ENCODE assay signal across 19 cellular contexts in the genomic region with DNA sequence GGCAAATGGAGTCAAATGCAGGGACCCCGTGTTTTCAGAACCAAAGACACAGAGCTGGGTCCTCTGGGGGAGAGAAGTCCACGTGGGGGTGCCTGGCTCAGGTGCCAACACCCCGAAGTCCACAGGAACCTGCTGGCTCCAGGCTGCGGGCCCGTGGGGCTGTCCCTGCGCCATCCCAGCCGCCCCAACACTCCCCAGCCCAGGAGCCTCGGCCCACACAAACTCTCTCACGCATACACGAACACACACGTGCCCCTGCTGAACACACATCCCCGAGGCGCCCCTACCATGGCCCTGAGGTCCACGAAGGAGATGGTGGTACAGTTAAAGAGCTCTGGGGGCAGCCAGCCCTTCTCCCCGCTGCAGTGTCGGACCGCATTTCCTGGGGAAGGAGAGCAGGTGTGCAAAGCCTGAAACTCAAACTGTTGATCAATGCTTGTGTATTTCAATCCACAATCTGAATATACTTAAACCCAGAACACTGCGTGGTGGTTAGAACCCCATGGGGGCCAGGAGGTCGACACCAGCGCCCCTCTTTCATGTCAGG. TPM values are rescaled to one million over a fixed set of nuclear protein-coding genes. Genes with fewer than 3 reads are reported as not detected.
DNase-seq lines count a peak whose midpoint lies in the region; ATAC-seq and TF ChIP-seq lines count a peak whose summit lies in the region.
"Had no signal": no experiment of that assay in that cellular context is flagged by ENCODE, and none has a peak within 500 bp of the region (broad histone marks: within the 10 kb centered on the region; RNA-seq: fewer than 3 reads in every experiment).

No MANE protein-coding gene starts in this region.

- H3K27ac ChIP-seq in osteoblast (ENCODE audit: low read depth, low read length): no peak overlapping the region
- no peak overlapping the region for H3K27ac ChIP-seq in GM23338 (ENCODE audit: low read depth)
- H3K27ac ChIP-seq: thyroid gland had no signal

- H3K4me1 ChIP-seq in endocrine pancreas (ENCODE audit: control insufficient read depth, insufficient read depth, low read length) (no peaks in the 10 kb centered on the region), osteoblast (ENCODE audit: insufficient read depth, low read length) (peaks cover 4% of the 10 kb centered on the region), GM23338 (ENCODE audit: insufficient read depth) (no peaks in the 10 kb centered on the region)
- H3K4me1 ChIP-seq: thyroid gland had no signal

- no peaks in the 10 kb centered on the region for H3K27me3 Mint-ChIP-seq in stimulated activated naive B cell treated with anti-CD40 and anti-IgM and Interleukin-4, amounts not matched to agents 10 μg/mL and 1 μg/mL and 100 μg/mL, for 72 hours
- H3K27me3 Mint-ChIP-seq in GM23338 (ENCODE audit: insufficient read depth, low read depth, poor library complexity): peaks cover 11% of the 10 kb centered on the region
- H3K27me3 Mint-ChIP-seq: activated T-cell treated with anti-CD3 and anti-CD28 coated beads, Interleukin-2, amount 50 U/mL, for 24 hours; B cell had no signal

- H3K36me3 Mint-ChIP-seq in stimulated activated naive B cell treated with anti-CD40 and anti-IgM and Interleukin-4, amounts not matched to agents 10 μg/mL and 1 μg/mL and 100 μg/mL, for 72 hours: peaks cover 10 to 30% of the 10 kb centered on the region in 2 donors
- H3K36me3 Mint-ChIP-seq in GM23338 (ENCODE audit: low read depth): no peaks in the 10 kb centered on the region
- H3K36me3 Mint-ChIP-seq: stimulated activated effector memory CD8-positive, alpha-beta T cell treated with anti-CD3 and anti-CD28 coated beads, Interleukin-12 subunit alpha, Interleukin-12 subunit beta, amount 100 ng/mL, for 72 hours had no signal

- peak overlapping the region; percentile 84 for H3K4me2 ChIP-seq in osteoblast (ENCODE audit: insufficient read depth, low read length)
- no peak overlapping the region for H3K4me2 ChIP-seq in GM23338

- no peaks in the 10 kb centered on the region for H3K9me3 ChIP-seq in endocrine pancreas (ENCODE audit: control insufficient read depth, low read length)
- no peaks in the 10 kb centered on the region for H3K9me3 ChIP-seq in osteoblast (ENCODE audit: low read depth, low read length)
- H3K9me3 ChIP-seq: esophagus muscularis mucosa, thyroid gland had no signal

- no peak for ATAC-seq in GM19023 (IDR thresholded peaks at IDR 0.05; ENCODE audit: unreplicated experiment)
- no peak for ATAC-seq in stimulated activated naive B cell treated with anti-CD40 and anti-IgM and Interleukin-4, amounts not matched to agents 10 μg/mL and 1 μg/mL and 100 μg/mL, for 72 hours (replicated peaks)
- no peak for ATAC-seq in GM23338
- ATAC-seq: stimulated activated effector memory CD8-positive, alpha-beta T cell treated with anti-CD3 and anti-CD28 coated beads, Interleukin-12 subunit alpha, Interleukin-12 subunit beta, amount 100 ng/mL, for 72 hours had no signal

- H3K27me3 ChIP-seq in endocrine pancreas (ENCODE audit: control insufficient read depth, insufficient read depth, low read length) (no peaks in the 10 kb centered on the region), osteoblast (ENCODE audit: insufficient read depth, low read length) (no peaks in the 10 kb centered on the region), GM23338 (ENCODE audit: insufficient read depth) (no peaks in the 10 kb centered on the region)
- H3K27me3 ChIP-seq: esophagus muscularis mucosa, thyroid gland had no signal

- H3K36me3 ChIP-seq in endocrine pancreas (ENCODE audit: control insufficient read depth, insufficient read depth, low read length) (no peaks in the 10 kb centered on the region), osteoblast (ENCODE audit: insufficient read depth, low read length) (no peaks in the 10 kb centered on the region), GM23338 (ENCODE audit: insufficient read depth) (no peaks in the 10 kb centered on the region)
- H3K36me3 ChIP-seq: esophagus muscularis mucosa had no signal

- H3K4me1 Mint-ChIP-seq in stimulated activated naive B cell treated with anti-CD40 and anti-IgM and Interleukin-4, amounts not matched to agents 10 μg/mL and 1 μg/mL and 100 μg/mL, for 72 hours: no peaks in the 10 kb centered on the region
- H3K4me1 Mint-ChIP-seq in GM23338: peaks cover 4% of the 10 kb centered on the region; the same call in 1 of the 3 replicates
- H3K4me1 Mint-ChIP-seq: B cell, neural crest cell had no signal

- no peaks in the 10 kb centered on the region for H4K20me1 ChIP-seq in osteoblast (ENCODE audit: insufficient read depth, low read length)
- no peaks in the 10 kb centered on the region for H4K20me1 ChIP-seq in GM23338 (replicated peaks; ENCODE audit: insufficient read depth)

- H3K9me3 Mint-ChIP-seq in stimulated activated naive B cell treated with anti-CD40 and anti-IgM and Interleukin-4, amounts not matched to agents 10 μg/mL and 1 μg/mL and 100 μg/mL, for 72 hours: no peaks in the 10 kb centered on the region
- H3K9me3 Mint-ChIP-seq in GM23338: no peaks in the 10 kb centered on the region
- H3K9me3 Mint-ChIP-seq: activated naive CD4-positive, alpha-beta T cell treated with anti-CD3 and anti-CD28 coated beads for 36 hours; activated T-cell treated with anti-CD3 and anti-CD28 coated beads, Interleukin-2, amount 50 U/mL, for 24 hours; neural crest cell; stimulated activated effector memory CD8-positive, alpha-beta T cell treated with anti-CD3 and anti-CD28 coated beads, Interleukin-12 subunit alpha, Interleukin-12 subunit beta, amount 100 ng/mL, for 72 hours had no signal

- H3K79me2 ChIP-seq in osteoblast (ENCODE audit: insufficient read depth, low read length) (no peaks in the 10 kb centered on the region), GM23338 (replicated peaks; ENCODE audit: insufficient read depth) (no peaks in the 10 kb centered on the region)

- no peak for TF ChIP-seq CTCF in osteoblast (IDR thresholded peaks at IDR 0.05; ENCODE audit: extremely low read depth, low read depth, low read length)
- no peak for TF ChIP-seq CTCF in GM23338 (conservative IDR thresholded peaks at IDR 0.05; ENCODE audit: low read depth in 2 of 2)

- H2AFZ ChIP-seq in osteoblast (ENCODE audit: low read length): peak overlapping the region; percentile 95
- H2AFZ ChIP-seq in GM23338: no peak overlapping the region

- no peaks in the 10 kb centered on the region for H3K9me2 ChIP-seq in GM23338 (ENCODE audit: insufficient read depth)

- H3K4me3 ChIP-seq in endocrine pancreas (ENCODE audit: control insufficient read depth, insufficient read depth, low read length) (no peak overlapping the region), osteoblast (ENCODE audit: insufficient read depth, low read length) (peak overlapping the region; percentile 67), GM23338 (no peak overlapping the region)
- H3K4me3 ChIP-seq: thyroid gland had no signal

- DNase-seq in NCI-H510A treated with DMSO at 0.1 percent for 48 hours (lab: John Stamatoyannopoulos, UW) (peak; percentile 44), NCI-H510A (lab: John Stamatoyannopoulos, UW) (no peak), osteoblast (ENCODE audit: insufficient read length, low spot score, missing footprints) (no peak), GM23338 (ENCODE audit: low spot score) (no peak)
- DNase-seq in stimulated activated naive B cell treated with anti-CD40 and anti-IgM and Interleukin-4, amounts not matched to agents 10 μg/mL and 1 μg/mL and 100 μg/mL, for 72 hours: no peak
- DNase-seq in activated effector memory CD4-positive, alpha-beta T cell treated with Interleukin-2 at 50 U/mL for 16 hours: no peak
- DNase-seq: 8988T; activated CD4-positive, alpha-beta T cell treated with anti-CD3 and anti-CD28 coated beads for 1 hour; activated naive CD4-positive, alpha-beta T cell treated with anti-CD3 and anti-CD28 coated beads for 36 hours; activated T-cell treated with anti-CD3 and anti-CD28 coated beads, Interleukin-2, amount 50 U/mL, for 24 hours; glutamatergic neuron; NCI-H1105 treated with DMSO at 0.1 percent for 48 hours had no signal

- H3F3A ChIP-seq in GM23338 (replicated peaks; ENCODE audit: low read depth): no peaks in the 10 kb centered on the region

- no peak overlapping the region for H3K4me3 Mint-ChIP-seq in stimulated activated naive B cell treated with anti-CD40 and anti-IgM and Interleukin-4, amounts not matched to agents 10 μg/mL and 1 μg/mL and 100 μg/mL, for 72 hours
- H3K4me3 Mint-ChIP-seq in GM23338: no peak overlapping the region
- H3K4me3 Mint-ChIP-seq: activated naive CD4-positive, alpha-beta T cell treated with anti-CD3 and anti-CD28 coated beads for 36 hours; activated T-cell treated with anti-CD3 and anti-CD28 coated beads, Interleukin-2, amount 50 U/mL, for 24 hours; B cell; neural crest cell; stimulated activated effector memory CD8-positive, alpha-beta T cell treated with anti-CD3 and anti-CD28 coated beads, Interleukin-12 subunit alpha, Interleukin-12 subunit beta, amount 100 ng/mL, for 72 hours had no signal

- H3K27ac Mint-ChIP-seq in stimulated activated naive B cell treated with anti-CD40 and anti-IgM and Interleukin-4, amounts not matched to agents 10 μg/mL and 1 μg/mL and 100 μg/mL, for 72 hours: no peak overlapping the region
- H3K27ac Mint-ChIP-seq in GM23338: no peak overlapping the region; the same call in 1 of the 2 replicates
- H3K27ac Mint-ChIP-seq: activated naive CD4-positive, alpha-beta T cell treated with anti-CD3 and anti-CD28 coated beads for 36 hours; activated T-cell treated with anti-CD3 and anti-CD28 coated beads, Interleukin-2, amount 50 U/mL, for 24 hours; B cell; stimulated activated effector memory CD8-positive, alpha-beta T cell treated with anti-CD3 and anti-CD28 coated beads, Interleukin-12 subunit alpha, Interleukin-12 subunit beta, amount 100 ng/mL, for 72 hours had no signal

- peak overlapping the region; percentile 26 for H3K9ac ChIP-seq in endocrine pancreas (ENCODE audit: control insufficient read depth, insufficient read depth, low read length)

TF ChIP-seq in GM23338, 12 proteins besides CTCF, POLR2A, EP300 and RAD21 (continues in another document):
- no peak for TF ChIP-seq NANOG (IDR thresholded peaks at IDR 0.05; ENCODE audit: borderline replicate concordance)
- no peak for TF ChIP-seq ZNF114 (CRISPR knock-in tag; IDR thresholded peaks at IDR 0.05)
- no peak for TF ChIP-seq JUNB (IDR thresholded peaks at IDR 0.05; ENCODE audit: unreplicated experiment)
- no peak for TF ChIP-seq CREB1 (CRISPR knock-in tag; IDR thresholded peaks at IDR 0.05; ENCODE audit: low read depth)
- TF ChIP-seq, protein P1, sequence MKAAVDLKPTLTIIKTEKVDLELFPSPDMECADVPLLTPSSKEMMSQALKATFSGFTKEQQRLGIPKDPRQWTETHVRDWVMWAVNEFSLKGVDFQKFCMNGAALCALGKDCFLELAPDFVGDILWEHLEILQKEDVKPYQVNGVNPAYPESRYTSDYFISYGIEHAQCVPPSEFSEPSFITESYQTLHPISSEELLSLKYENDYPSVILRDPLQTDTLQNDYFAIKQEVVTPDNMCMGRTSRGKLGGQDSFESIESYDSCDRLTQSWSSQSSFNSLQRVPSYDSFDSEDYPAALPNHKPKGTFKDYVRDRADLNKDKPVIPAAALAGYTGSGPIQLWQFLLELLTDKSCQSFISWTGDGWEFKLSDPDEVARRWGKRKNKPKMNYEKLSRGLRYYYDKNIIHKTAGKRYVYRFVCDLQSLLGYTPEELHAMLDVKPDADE (IDR thresholded peaks at IDR 0.05): no peak

RNA-seq across cellular contexts. Expression of a gene that starts 54.7 kb away (rescaled TPM):
- total RNA-seq in osteoblast: 18.9 and 22.1 TPM in 2 replicates
- 58.7 and 70.4 TPM in 2 replicates for total RNA-seq in GM23338 (2014; rRNA removed; shearing (Covaris generic))
- 40.3 and 48.3 TPM in 2 replicates for polyA plus RNA-seq in GM23338 (2016; fragmentation: Nextera tagmentation; extraction: Ambion mirVana)
